ENCODE assay signal across 2 cellular contexts in genomic region chr1:150613061-150613920, GRCh38.
TF ChIP-seq lines count a peak whose summit lies in the region.

No MANE protein-coding gene starts in this region.

TF ChIP-seq in SK-N-SH treated with all-trans-retinoic acid at 6 μM for 48 hours, 23 proteins besides CTCF, POLR2A, EP300 and RAD21 (continued from another document):
- TF ChIP-seq, protein P1, sequence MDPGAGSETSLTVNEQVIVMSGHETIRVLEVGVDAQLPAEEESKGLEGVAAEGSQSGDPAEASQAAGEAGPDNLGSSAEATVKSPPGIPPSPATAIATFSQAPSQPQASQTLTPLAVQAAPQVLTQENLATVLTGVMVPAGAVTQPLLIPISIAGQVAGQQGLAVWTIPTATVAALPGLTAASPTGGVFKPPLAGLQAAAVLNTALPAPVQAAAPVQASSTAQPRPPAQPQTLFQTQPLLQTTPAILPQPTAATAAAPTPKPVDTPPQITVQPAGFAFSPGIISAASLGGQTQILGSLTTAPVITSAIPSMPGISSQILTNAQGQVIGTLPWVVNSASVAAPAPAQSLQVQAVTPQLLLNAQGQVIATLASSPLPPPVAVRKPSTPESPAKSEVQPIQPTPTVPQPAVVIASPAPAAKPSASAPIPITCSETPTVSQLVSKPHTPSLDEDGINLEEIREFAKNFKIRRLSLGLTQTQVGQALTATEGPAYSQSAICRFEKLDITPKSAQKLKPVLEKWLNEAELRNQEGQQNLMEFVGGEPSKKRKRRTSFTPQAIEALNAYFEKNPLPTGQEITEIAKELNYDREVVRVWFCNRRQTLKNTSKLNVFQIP (CRISPR knock-in tag; IDR thresholded peaks at IDR 0.05; ENCODE audit: borderline replicate concordance, low read depth) = peak; percentile 71; the same call in 1 of the 2 replicates
- no peak for TF ChIP-seq ESRRG (CRISPR knock-in tag; IDR thresholded peaks at IDR 0.05)
- TF ChIP-seq TOX (CRISPR knock-in tag; IDR thresholded peaks at IDR 0.05; ENCODE audit: borderline replicate concordance) = peak; percentile 91; the same call in 1 of the 2 replicates

TF ChIP-seq in K562, 482 proteins besides CTCF, POLR2A, EP300 and RAD21 (continued from another document and continues in another):
- TF ChIP-seq, protein P2, sequence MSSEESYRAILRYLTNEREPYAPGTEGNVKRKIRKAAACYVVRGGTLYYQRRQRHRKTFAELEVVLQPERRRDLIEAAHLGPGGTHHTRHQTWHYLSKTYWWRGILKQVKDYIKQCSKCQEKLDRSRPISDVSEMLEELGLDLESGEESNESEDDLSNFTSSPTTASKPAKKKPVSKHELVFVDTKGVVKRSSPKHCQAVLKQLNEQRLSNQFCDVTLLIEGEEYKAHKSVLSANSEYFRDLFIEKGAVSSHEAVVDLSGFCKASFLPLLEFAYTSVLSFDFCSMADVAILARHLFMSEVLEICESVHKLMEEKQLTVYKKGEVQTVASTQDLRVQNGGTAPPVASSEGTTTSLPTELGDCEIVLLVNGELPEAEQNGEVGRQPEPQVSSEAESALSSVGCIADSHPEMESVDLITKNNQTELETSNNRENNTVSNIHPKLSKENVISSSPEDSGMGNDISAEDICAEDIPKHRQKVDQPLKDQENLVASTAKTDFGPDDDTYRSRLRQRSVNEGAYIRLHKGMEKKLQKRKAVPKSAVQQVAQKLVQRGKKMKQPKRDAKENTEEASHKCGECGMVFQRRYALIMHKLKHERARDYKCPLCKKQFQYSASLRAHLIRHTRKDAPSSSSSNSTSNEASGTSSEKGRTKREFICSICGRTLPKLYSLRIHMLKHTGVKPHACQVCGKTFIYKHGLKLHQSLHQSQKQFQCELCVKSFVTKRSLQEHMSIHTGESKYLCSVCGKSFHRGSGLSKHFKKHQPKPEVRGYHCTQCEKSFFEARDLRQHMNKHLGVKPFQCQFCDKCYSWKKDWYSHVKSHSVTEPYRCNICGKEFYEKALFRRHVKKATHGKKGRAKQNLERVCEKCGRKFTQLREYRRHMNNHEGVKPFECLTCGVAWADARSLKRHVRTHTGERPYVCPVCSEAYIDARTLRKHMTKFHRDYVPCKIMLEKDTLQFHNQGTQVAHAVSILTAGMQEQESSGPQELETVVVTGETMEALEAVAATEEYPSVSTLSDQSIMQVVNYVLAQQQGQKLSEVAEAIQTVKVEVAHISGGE (CRISPR knock-in tag; IDR thresholded peaks at IDR 0.05) = no peak; a peak in 1 of 6 replicates
- TF ChIP-seq NELFE (IDR thresholded peaks at IDR 0.05; ENCODE audit: insufficient read depth, insufficient read length) (no peak), ZNF408 (CRISPR knock-in tag; IDR thresholded peaks at IDR 0.05; ENCODE audit: low read depth) (no peak), MYC (IDR thresholded peaks at IDR 0.05; ENCODE audit: low read depth, low read length) (no peak), MYC (CRISPR knock-in tag; IDR thresholded peaks at IDR 0.05; ENCODE audit: borderline replicate concordance, low read depth) (no peak), POLR3A (IDR thresholded peaks at IDR 0.05; ENCODE audit: borderline replicate concordance, extremely low read depth, insufficient read depth, insufficient read length) (no peak), NFIX (CRISPR knock-in tag; IDR thresholded peaks at IDR 0.05; ENCODE audit: low read depth) (no peak), ZNF79 (CRISPR knock-in tag; IDR thresholded peaks at IDR 0.05; ENCODE audit: low read depth) (no peak), ZBTB2 (IDR thresholded peaks at IDR 0.05) (no peak; the same call in 1 of the 2 replicates), NEUROD1 (IDR thresholded peaks at IDR 0.05; ENCODE audit: borderline replicate concordance, low read depth, low read length, partially characterized antibody) (peak; percentile 74), ZNF217 (CRISPR knock-in tag; IDR thresholded peaks at IDR 0.05) (no peak), PHF8 (IDR thresholded peaks at IDR 0.05; ENCODE audit: borderline replicate concordance, low read length) (no peak; the same call in 1 of the 2 replicates), CHD2 (IDR thresholded peaks at IDR 0.05; ENCODE audit: low read depth, low read length) (no peak), ARHGAP35 (IDR thresholded peaks at IDR 0.05; ENCODE audit: partially characterized antibody) (no peak), HCFC1 (IDR thresholded peaks at IDR 0.05; ENCODE audit: low read depth, low read length) (no peak), E2F6 (IDR thresholded peaks at IDR 0.05; ENCODE audit: borderline replicate concordance in 1 of 2, extremely low read depth in 1 of 2, insufficient read depth in 1 of 2, insufficient read length in 1 of 2, low read depth in 1 of 2, low read length in 1 of 2, poor library complexity in 1 of 2, severe bottlenecking in 1 of 2) (peak; percentile 29 to 37), RBM25 (IDR thresholded peaks at IDR 0.05; ENCODE audit: low read depth, low read length, severe bottlenecking) (no peak), RFX1 (IDR thresholded peaks at IDR 0.05) (no peak), ZBTB17 (CRISPR knock-in tag; IDR thresholded peaks at IDR 0.05) (peak; percentile 75; the same call in 1 of the 2 replicates), SNAPC5 (CRISPR knock-in tag; IDR thresholded peaks at IDR 0.05) (no peak), PCBP1 (IDR thresholded peaks at IDR 0.05; ENCODE audit: low read depth, low read length, poor library complexity, severe bottlenecking) (no peak), HDAC1 (IDR thresholded peaks at IDR 0.05) (peak in 1 of 2 experiments; percentile 52; a peak in 1 of 4 replicates), NR2C2 (CRISPR knock-in tag; IDR thresholded peaks at IDR 0.05) (no peak), NR2C2 (tag; IDR thresholded peaks at IDR 0.05) (peak; percentile 48), HSF4 (CRISPR knock-in tag; IDR thresholded peaks at IDR 0.05; ENCODE audit: borderline replicate concordance) (no peak), MYNN (IDR thresholded peaks at IDR 0.05) (peak; percentile 77; the same call in 1 of the 2 replicates), MYNN (CRISPR knock-in tag; IDR thresholded peaks at IDR 0.05) (no peak), SETDB1 (IDR thresholded peaks at IDR 0.05; ENCODE audit: low read length) (no peak), NR2F6 (CRISPR knock-in tag; IDR thresholded peaks at IDR 0.05) (no peak), ZNF280A (IDR thresholded peaks at IDR 0.05; ENCODE audit: low read depth, partially characterized antibody) (no peak), SMAD2 (IDR thresholded peaks at IDR 0.05; ENCODE audit: low read depth, low read length) (no peak), ESRRA (IDR thresholded peaks at IDR 0.05; ENCODE audit: borderline replicate concordance, low read depth) (no peak), FOXJ2 (tag; IDR thresholded peaks at IDR 0.05) (no peak), HNRNPLL (IDR thresholded peaks at IDR 0.05; ENCODE audit: low read depth, low read length, poor library complexity, severe bottlenecking) (no peak), ZNF583 (CRISPR knock-in tag; IDR thresholded peaks at IDR 0.05) (no peak), HLTF (IDR thresholded peaks at IDR 0.05) (no peak), ZNF785 (CRISPR knock-in tag; IDR thresholded peaks at IDR 0.05) (no peak), GATA2 (CRISPR knock-in tag; IDR thresholded peaks at IDR 0.05) (no peak), POU5F1 (IDR thresholded peaks at IDR 0.05; ENCODE audit: borderline replicate concordance, low read depth, low read length, partially characterized antibody) (no peak), ERF (CRISPR knock-in tag; IDR thresholded peaks at IDR 0.05) (no peak), ZNF184 (CRISPR knock-in tag; IDR thresholded peaks at IDR 0.05) (no peak), KAT2B (IDR thresholded peaks at IDR 0.05; ENCODE audit: low read depth, low read length) (no peak), TCF3 (CRISPR knock-in tag; IDR thresholded peaks at IDR 0.05) (peak; percentile 54; the same call in 1 of the 2 replicates), ZNF592 (IDR thresholded peaks at IDR 0.05) (peak; percentile 96), NR3C1 (CRISPR knock-in tag; IDR thresholded peaks at IDR 0.05) (no peak), ZNF589 (CRISPR knock-in tag; IDR thresholded peaks at IDR 0.05; ENCODE audit: low read depth) (peak; percentile 88), RBFOX2 (IDR thresholded peaks at IDR 0.05; ENCODE audit: low read depth, low read length) (peak; percentile 53)
- TF ChIP-seq, protein P3, sequence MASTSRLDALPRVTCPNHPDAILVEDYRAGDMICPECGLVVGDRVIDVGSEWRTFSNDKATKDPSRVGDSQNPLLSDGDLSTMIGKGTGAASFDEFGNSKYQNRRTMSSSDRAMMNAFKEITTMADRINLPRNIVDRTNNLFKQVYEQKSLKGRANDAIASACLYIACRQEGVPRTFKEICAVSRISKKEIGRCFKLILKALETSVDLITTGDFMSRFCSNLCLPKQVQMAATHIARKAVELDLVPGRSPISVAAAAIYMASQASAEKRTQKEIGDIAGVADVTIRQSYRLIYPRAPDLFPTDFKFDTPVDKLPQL (IDR thresholded peaks at IDR 0.05; ENCODE audit: extremely low read depth, insufficient read length) = no peak
- TF ChIP-seq, protein P4, sequence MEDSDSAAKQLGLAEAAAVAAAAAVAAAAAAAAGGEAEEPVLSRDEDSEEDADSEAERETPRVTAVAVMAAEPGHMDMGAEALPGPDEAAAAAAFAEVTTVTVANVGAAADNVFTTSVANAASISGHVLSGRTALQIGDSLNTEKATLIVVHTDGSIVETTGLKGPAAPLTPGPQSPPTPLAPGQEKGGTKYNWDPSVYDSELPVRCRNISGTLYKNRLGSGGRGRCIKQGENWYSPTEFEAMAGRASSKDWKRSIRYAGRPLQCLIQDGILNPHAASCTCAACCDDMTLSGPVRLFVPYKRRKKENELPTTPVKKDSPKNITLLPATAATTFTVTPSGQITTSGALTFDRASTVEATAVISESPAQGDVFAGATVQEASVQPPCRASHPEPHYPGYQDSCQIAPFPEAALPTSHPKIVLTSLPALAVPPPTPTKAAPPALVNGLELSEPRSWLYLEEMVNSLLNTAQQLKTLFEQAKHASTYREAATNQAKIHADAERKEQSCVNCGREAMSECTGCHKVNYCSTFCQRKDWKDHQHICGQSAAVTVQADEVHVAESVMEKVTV (CRISPR knock-in tag; IDR thresholded peaks at IDR 0.05) = peak; percentile 41; the same call in 1 of the 2 replicates
- TF ChIP-seq, protein P5, sequence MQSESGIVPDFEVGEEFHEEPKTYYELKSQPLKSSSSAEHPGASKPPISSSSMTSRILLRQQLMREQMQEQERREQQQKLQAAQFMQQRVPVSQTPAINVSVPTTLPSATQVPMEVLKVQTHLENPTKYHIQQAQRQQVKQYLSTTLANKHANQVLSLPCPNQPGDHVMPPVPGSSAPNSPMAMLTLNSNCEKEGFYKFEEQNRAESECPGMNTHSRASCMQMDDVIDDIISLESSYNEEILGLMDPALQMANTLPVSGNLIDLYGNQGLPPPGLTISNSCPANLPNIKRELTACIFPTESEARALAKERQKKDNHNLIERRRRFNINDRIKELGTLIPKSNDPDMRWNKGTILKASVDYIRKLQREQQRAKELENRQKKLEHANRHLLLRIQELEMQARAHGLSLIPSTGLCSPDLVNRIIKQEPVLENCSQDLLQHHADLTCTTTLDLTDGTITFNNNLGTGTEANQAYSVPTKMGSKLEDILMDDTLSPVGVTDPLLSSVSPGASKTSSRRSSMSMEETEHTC (IDR thresholded peaks at IDR 0.05) = no peak
